ENCODE assay signal across 24 cellular contexts in genomic region chr20:57378107-57378506, GRCh38. TPM values are rescaled to one million over a fixed set of nuclear protein-coding genes. Genes with fewer than 3 reads are reported as not detected.
DNase-seq lines count a peak whose midpoint lies in the region; ATAC-seq and TF ChIP-seq lines count a peak whose summit lies in the region.
"Had no signal": no experiment of that assay in that cellular context is flagged by ENCODE, and none has a peak within 500 bp of the region (broad histone marks: within the 10 kb centered on the region; RNA-seq: fewer than 3 reads in every experiment).

No MANE protein-coding gene starts in this region.

- H3K4me3 Mint-ChIP-seq in activated naive CD4-positive, alpha-beta T cell treated with anti-CD3 and anti-CD28 coated beads, Interleukin-2, amount 10 ng/mL, durations not matched to agents 7 days and 5 days, result no peak overlapping the region
- no peak overlapping the region for H3K4me3 Mint-ChIP-seq in activated T-helper 17 cell treated with anti-CD3 and anti-CD28 coated beads, Interleukin-2, amount 50 U/mL, for 72 hours
- no peak overlapping the region for H3K4me3 Mint-ChIP-seq in endodermal cell
- no peak overlapping the region for H3K4me3 Mint-ChIP-seq in stimulated activated effector memory CD8-positive, alpha-beta T cell treated with anti-CD3 and anti-CD28 coated beads, Interleukin-12 subunit alpha, Interleukin-12 subunit beta, amount 100 ng/mL, for 72 hours
- H3K4me3 Mint-ChIP-seq: CD4-positive, alpha-beta T cell; H9 had no signal

- no peak overlapping the region for H3K27ac Mint-ChIP-seq in activated naive CD4-positive, alpha-beta T cell treated with anti-CD3 and anti-CD28 coated beads, Interleukin-2, amount 10 ng/mL, durations not matched to agents 7 days and 5 days
- peak overlapping the region; percentile 62 for H3K27ac Mint-ChIP-seq in activated T-helper 17 cell treated with anti-CD3 and anti-CD28 coated beads, Interleukin-2, amount 50 U/mL, for 72 hours
- no peak overlapping the region for H3K27ac Mint-ChIP-seq in endodermal cell
- H3K27ac Mint-ChIP-seq in stimulated activated effector memory CD8-positive, alpha-beta T cell treated with anti-CD3 and anti-CD28 coated beads, Interleukin-12 subunit alpha, Interleukin-12 subunit beta, amount 100 ng/mL, for 72 hours, result peak overlapping the region; percentile 37
- H3K27ac Mint-ChIP-seq: CD4-positive, alpha-beta T cell had no signal

- intact Hi-C loops in posterior vena cava (cut with DNase I), result loop anchor here in 1 of 2 donors (10.0 kb wide), 1 partner anchor 827 kb away; no protein-coding TSS in a partner anchor
- intact Hi-C loops in sciatic nerve (cut with DNase I), result no loop called here

- no peak for TF ChIP-seq CTCF in endodermal cell (conservative IDR thresholded peaks at IDR 0.05)

- peaks cover 69% of the 10 kb centered on the region for H3K36me3 ChIP-seq in endodermal cell (ENCODE audit: control insufficient read depth, insufficient read depth, low read length)

- H3K9me3 ChIP-seq in endodermal cell (ENCODE audit: control insufficient read depth, low read length), result no peaks in the 10 kb centered on the region
- H3K9me3 ChIP-seq: A549; BLaER1 treated with 17β-estradiol and CSF1 and Interleukin-3, amounts not matched to agents 10 nM and 100 nM; SJCRH30 had no signal

- no peaks in the 10 kb centered on the region for H3K27me3 Mint-ChIP-seq in activated naive CD4-positive, alpha-beta T cell treated with anti-CD3 and anti-CD28 coated beads, Interleukin-2, amount 10 ng/mL, durations not matched to agents 7 days and 5 days
- H3K27me3 Mint-ChIP-seq in activated T-helper 17 cell treated with anti-CD3 and anti-CD28 coated beads, Interleukin-2, amount 50 U/mL, for 72 hours, result no peaks in the 10 kb centered on the region
- no peaks in the 10 kb centered on the region for H3K27me3 Mint-ChIP-seq in endodermal cell (ENCODE audit: insufficient read depth)
- H3K27me3 Mint-ChIP-seq: CD4-positive, alpha-beta T cell had no signal

- no peaks in the 10 kb centered on the region for H3K4me1 ChIP-seq in endodermal cell (ENCODE audit: control insufficient read depth, insufficient read depth, low read length)
- H3K4me1 ChIP-seq: A549, SJCRH30 had no signal

- ATAC-seq in activated T-helper 17 cell treated with anti-CD3 and anti-CD28 coated beads, Interleukin-2, amount 50 U/mL, for 72 hours (replicated peaks), result no peak
- ATAC-seq in stimulated activated effector memory CD8-positive, alpha-beta T cell treated with anti-CD3 and anti-CD28 coated beads, Interleukin-12 subunit alpha, Interleukin-12 subunit beta, amount 100 ng/mL, for 72 hours, result no peak
- no peak for ATAC-seq in sciatic nerve
- ATAC-seq: A549, K562, Right ventricle myocardium inferior had no signal

- DNase-seq in activated naive CD4-positive, alpha-beta T cell treated with anti-CD3 and anti-CD28 coated beads, Interleukin-2, amount 10 ng/mL, durations not matched to agents 7 days and 5 days, result peak; percentile 1
- DNase-seq in activated naive CD4-positive, alpha-beta T cell treated with anti-CD3 and anti-CD28 coated beads, Interleukin-2, amount 50 U/mL, for 16 hours, result no peak
- peak; percentile 32 for DNase-seq in endodermal cell
- DNase-seq in stimulated activated effector memory CD8-positive, alpha-beta T cell treated with anti-CD3 and anti-CD28 coated beads, Interleukin-12 subunit alpha, Interleukin-12 subunit beta, amount 100 ng/mL, for 72 hours (ENCODE audit: low spot score in 2 of 2), result no peak
- DNase-seq in posterior vena cava (ENCODE audit: low spot score), result no peak
- no peak for DNase-seq in sciatic nerve (ENCODE audit: low spot score)
- DNase-seq: AML-193; CD4-positive, alpha-beta T cell; H9; Kasumi-1; NCI-H1092 treated with DMSO at 0.1 percent for 48 hours; NCI-H1436 treated with DMSO at 0.1 percent for 48 hours; NCI-H1930; NCI-H2107; NCI-H446; NCI-H524 treated with DMSO at 0.1 percent for 48 hours; NCI-H774; SJCRH30 had no signal

- 89 to 97% methylated on average over 13 to 16 of the region's 16 CpGs for WGBS in endodermal cell (ENCODE audit: insufficient coverage in 1 of 2, insufficient read length in 1 of 2), 2 experiments

- H3K27me3 ChIP-seq in endodermal cell (ENCODE audit: control insufficient read depth, insufficient read depth, low read length, poor library complexity, severe bottlenecking), result no peaks in the 10 kb centered on the region
- H3K27me3 ChIP-seq: BLaER1 treated with 17β-estradiol and CSF1 and Interleukin-3, amounts not matched to agents 10 nM and 100 nM; SJCRH30 had no signal

- CTCF ChIA-PET in activated naive CD4-positive, alpha-beta T cell treated with anti-CD3 and anti-CD28 coated beads, Interleukin-2, amount 10 ng/mL, durations not matched to agents 7 days and 5 days (lab: Charles Lee), result interaction anchor here (1.8 to 4.2 kb wide), 2 partner anchors 57 to 118 kb away, joined by 8 to 24 read pairs; no protein-coding TSS in a partner anchor

- H3K9ac ChIP-seq in endodermal cell (ENCODE audit: extremely low read depth, low read length, poor library complexity, severe bottlenecking), result no peak overlapping the region
- H3K9ac ChIP-seq: BLaER1 treated with 17β-estradiol and CSF1 and Interleukin-3, amounts not matched to agents 10 nM and 100 nM had no signal

- peaks cover 52% of the 10 kb centered on the region for H3K36me3 Mint-ChIP-seq in activated naive CD4-positive, alpha-beta T cell treated with anti-CD3 and anti-CD28 coated beads, Interleukin-2, amount 10 ng/mL, durations not matched to agents 7 days and 5 days
- peaks cover 88% of the 10 kb centered on the region for H3K36me3 Mint-ChIP-seq in activated T-helper 17 cell treated with anti-CD3 and anti-CD28 coated beads, Interleukin-2, amount 50 U/mL, for 72 hours (ENCODE audit: low read depth)
- H3K36me3 Mint-ChIP-seq in endodermal cell (ENCODE audit: low read depth), result peaks cover 70% of the 10 kb centered on the region
- peaks cover 10% of the 10 kb centered on the region for H3K36me3 Mint-ChIP-seq in stimulated activated effector memory CD8-positive, alpha-beta T cell treated with anti-CD3 and anti-CD28 coated beads, Interleukin-12 subunit alpha, Interleukin-12 subunit beta, amount 100 ng/mL, for 72 hours

- no peak overlapping the region for H3K27ac ChIP-seq in endodermal cell (ENCODE audit: low read depth, low read length)
- H3K27ac ChIP-seq: A549, SJCRH30 had no signal

- H3K4me1 Mint-ChIP-seq in activated naive CD4-positive, alpha-beta T cell treated with anti-CD3 and anti-CD28 coated beads, Interleukin-2, amount 10 ng/mL, durations not matched to agents 7 days and 5 days, result peaks cover 32% of the 10 kb centered on the region
- peaks cover 9% of the 10 kb centered on the region for H3K4me1 Mint-ChIP-seq in activated T-helper 17 cell treated with anti-CD3 and anti-CD28 coated beads, Interleukin-2, amount 50 U/mL, for 72 hours
- H3K4me1 Mint-ChIP-seq in endodermal cell, result no peaks in the 10 kb centered on the region
- peaks cover 49% of the 10 kb centered on the region for H3K4me1 Mint-ChIP-seq in stimulated activated effector memory CD8-positive, alpha-beta T cell treated with anti-CD3 and anti-CD28 coated beads, Interleukin-12 subunit alpha, Interleukin-12 subunit beta, amount 100 ng/mL, for 72 hours

- no peak overlapping the region for H3K4me3 ChIP-seq in endodermal cell (ENCODE audit: low read length)
- H3K4me3 ChIP-seq: A549; BLaER1 treated with 17β-estradiol and CSF1 and Interleukin-3, amounts not matched to agents 10 nM and 100 nM; K562; SJCRH30 had no signal

- no peaks in the 10 kb centered on the region for H3K9me3 Mint-ChIP-seq in activated naive CD4-positive, alpha-beta T cell treated with anti-CD3 and anti-CD28 coated beads, Interleukin-2, amount 10 ng/mL, durations not matched to agents 7 days and 5 days
- no peaks in the 10 kb centered on the region for H3K9me3 Mint-ChIP-seq in activated T-helper 17 cell treated with anti-CD3 and anti-CD28 coated beads, Interleukin-2, amount 50 U/mL, for 72 hours
- H3K9me3 Mint-ChIP-seq in endodermal cell, result no peaks in the 10 kb centered on the region
- H3K9me3 Mint-ChIP-seq in stimulated activated effector memory CD8-positive, alpha-beta T cell treated with anti-CD3 and anti-CD28 coated beads, Interleukin-12 subunit alpha, Interleukin-12 subunit beta, amount 100 ng/mL, for 72 hours, result no peaks in the 10 kb centered on the region
- H3K9me3 Mint-ChIP-seq: CD4-positive, alpha-beta T cell; H9 had no signal

RNA-seq across cellular contexts. Expression of gene RBM38, which starts 13.1 kb away (rescaled TPM):
- 10 to 100 TPM; 63.0 to 64.3 TPM for total RNA-seq in activated T-helper 17 cell treated with anti-CD3 and anti-CD28 coated beads, Interleukin-2, amount 50 U/mL, for 72 hours
- total RNA-seq in endodermal cell (10 to 100 TPM; 29.0 to 30.2 TPM), posterior vena cava (10 to 100 TPM; 26.5 to 32.7 TPM), sciatic nerve (28.1 TPM)
- 58.7 TPM for polyA plus RNA-seq in endodermal cell (2013, experiment 1 of 2)
- 59.5 TPM for polyA plus RNA-seq in endodermal cell (2013, experiment 2 of 2)

RNA-seq across cellular contexts. Expression of gene RAE1, which starts 27.1 kb away (rescaled TPM):
- 10 to 100 TPM; 48.3 to 79.7 TPM for total RNA-seq in activated T-helper 17 cell treated with anti-CD3 and anti-CD28 coated beads, Interleukin-2, amount 50 U/mL, for 72 hours
- 10 to 100 TPM; 41.2 to 43.8 TPM for total RNA-seq in endodermal cell
- 46.4 TPM for polyA plus RNA-seq in endodermal cell (2013, experiment 1 of 2)
- polyA plus RNA-seq in endodermal cell (2013, experiment 2 of 2), result 42.3 TPM
- 10 to 100 TPM; 10.6 to 14.3 TPM for total RNA-seq in posterior vena cava
- total RNA-seq in sciatic nerve, result 17.5 TPM

RNA-seq across cellular contexts. Expression of gene SPO11, which starts 48.5 kb away (rescaled TPM):
- not detected for total RNA-seq in activated T-helper 17 cell treated with anti-CD3 and anti-CD28 coated beads, Interleukin-2, amount 50 U/mL, for 72 hours
- total RNA-seq in endodermal cell (not detected), posterior vena cava (not detected), sciatic nerve (not detected)
- not detected for polyA plus RNA-seq in endodermal cell (2013, experiment 1 of 2)
- not detected for polyA plus RNA-seq in endodermal cell (2013, experiment 2 of 2)
- total RNA-seq: CD4-positive, alpha-beta T cell; H9; K562; M059J; Right ventricle myocardium inferior; SJCRH30 had no signal
- polyA plus RNA-seq: A549, K562 had no signal

Comparison
In these comparisons a context has a peak if more than half of its experiments do, and no peak if none do; other contexts are left out.
1. DNase-seq: peak in activated naive CD4-positive, alpha-beta T cell treated with anti-CD3 and anti-CD28 coated beads, Interleukin-2, amount 10 ng/mL, durations not matched to agents 7 days and 5 days (single experiment) and endodermal cell (single experiment); none in activated naive CD4-positive, alpha-beta T cell treated with anti-CD3 and anti-CD28 coated beads, Interleukin-2, amount 50 U/mL, for 16 hours (single experiment), stimulated activated effector memory CD8-positive, alpha-beta T cell treated with anti-CD3 and anti-CD28 coated beads, Interleukin-12 subunit alpha, Interleukin-12 subunit beta, amount 100 ng/mL, for 72 hours (0 of 2), posterior vena cava (single experiment) and sciatic nerve (single experiment).
2. H3K27ac Mint-ChIP-seq: peak in activated T-helper 17 cell treated with anti-CD3 and anti-CD28 coated beads, Interleukin-2, amount 50 U/mL, for 72 hours (single experiment) and stimulated activated effector memory CD8-positive, alpha-beta T cell treated with anti-CD3 and anti-CD28 coated beads, Interleukin-12 subunit alpha, Interleukin-12 subunit beta, amount 100 ng/mL, for 72 hours (single experiment); none in activated naive CD4-positive, alpha-beta T cell treated with anti-CD3 and anti-CD28 coated beads, Interleukin-2, amount 10 ng/mL, durations not matched to agents 7 days and 5 days (single experiment) and endodermal cell (single experiment).